Comparison of ENCODE assay signal across 8 cellular contexts in genomic region chr15:31215490-31216209, GRCh38.
A peak's percentile ranks its signal among the peaks of the same experiment; 100 is the strongest.
DNase-seq lines count a peak whose midpoint lies in the region; ATAC-seq and TF ChIP-seq lines count a peak whose summit lies in the region.

No MANE protein-coding gene starts in this region.

- H4K20me1 ChIP-seq in neural cell (ENCODE audit: insufficient read depth): no peaks in the 10 kb centered on the region

- no peak overlapping the region for H3K4me2 ChIP-seq in neural cell (ENCODE audit: low read length)

- no peaks in the 10 kb centered on the region for H3F3A ChIP-seq in neural cell (ENCODE audit: insufficient read depth, low read length, poor library complexity, severe bottlenecking)

- TF ChIP-seq EP300 in neural cell (conservative IDR thresholded peaks at IDR 0.05; ENCODE audit: poor library complexity, severe bottlenecking): no peak

- peak overlapping the region; percentile 63 for H3K4me3 ChIP-seq in neural cell (ENCODE audit: low read length)

- H3K9ac ChIP-seq in neural cell (ENCODE audit: low read length): peak overlapping the region; percentile 55

- peak overlapping the region; percentile 81 for H3K27ac Mint-ChIP-seq in activated T-helper 17 cell treated with anti-CD3 and anti-CD28 coated beads, Interleukin-2, amount 50 U/mL, for 72 hours
- H3K27ac Mint-ChIP-seq in stimulated activated naive CD8-positive, alpha-beta T cell treated with anti-CD3 and anti-CD28 coated beads, Interleukin-15, amount 100 ng/mL, for 72 hours: peak overlapping the region; percentile 65 to 76

- peak; percentile 89 for DNase-seq in Caki2 (ENCODE audit: low read depth)
- peak; percentile 92 for DNase-seq in GM20000 (ENCODE audit: low spot score)
- DNase-seq in HT1080 (ENCODE audit: low read depth): peak; percentile 39
- peak; percentile 68 for DNase-seq in RKO (ENCODE audit: low spot score)
- DNase-seq in fibroblast of peridontal ligament (ENCODE audit: extremely low read depth): peak; percentile 20
- peak; percentile 83 for DNase-seq in stimulated activated naive CD8-positive, alpha-beta T cell treated with anti-CD3 and anti-CD28 coated beads, Interleukin-15, amount 100 ng/mL, for 72 hours

- H3K36me3 Mint-ChIP-seq in activated T-helper 17 cell treated with anti-CD3 and anti-CD28 coated beads, Interleukin-2, amount 50 U/mL, for 72 hours (ENCODE audit: low read depth): no peaks in the 10 kb centered on the region

- H3K9me3 ChIP-seq in neural cell (ENCODE audit: low read length): no peaks in the 10 kb centered on the region

- TF ChIP-seq CTCF in GM20000 (IDR thresholded peaks at IDR 0.05; ENCODE audit: extremely low read depth, missing control alignments): peak; percentile 79
- peak; percentile 67 for TF ChIP-seq CTCF in neural cell (IDR thresholded peaks at IDR 0.05; ENCODE audit: poor library complexity, severe bottlenecking)

- no peak overlapping the region for H3K27ac ChIP-seq in neural cell (ENCODE audit: low read length)

- H2AFZ ChIP-seq in neural cell (ENCODE audit: low read depth, low read length): no peak overlapping the region

- no peaks in the 10 kb centered on the region for H3K27me3 Mint-ChIP-seq in activated T-helper 17 cell treated with anti-CD3 and anti-CD28 coated beads, Interleukin-2, amount 50 U/mL, for 72 hours
- H3K27me3 Mint-ChIP-seq in stimulated activated naive CD8-positive, alpha-beta T cell treated with anti-CD3 and anti-CD28 coated beads, Interleukin-15, amount 100 ng/mL, for 72 hours: no peaks in the 10 kb centered on the region

- H3K36me3 ChIP-seq in neural cell (ENCODE audit: insufficient read depth, low read length): no peaks in the 10 kb centered on the region

- H3K4me3 Mint-ChIP-seq in activated T-helper 17 cell treated with anti-CD3 and anti-CD28 coated beads, Interleukin-2, amount 50 U/mL, for 72 hours: peak overlapping the region; percentile 79
- peak overlapping the region; percentile 91 to 94 for H3K4me3 Mint-ChIP-seq in stimulated activated naive CD8-positive, alpha-beta T cell treated with anti-CD3 and anti-CD28 coated beads, Interleukin-15, amount 100 ng/mL, for 72 hours

- no peaks in the 10 kb centered on the region for H3K9me3 Mint-ChIP-seq in activated T-helper 17 cell treated with anti-CD3 and anti-CD28 coated beads, Interleukin-2, amount 50 U/mL, for 72 hours
- H3K9me3 Mint-ChIP-seq in stimulated activated naive CD8-positive, alpha-beta T cell treated with anti-CD3 and anti-CD28 coated beads, Interleukin-15, amount 100 ng/mL, for 72 hours: peaks cover 8 to 9% of the 10 kb centered on the region in 2 donors

- peaks cover 13% of the 10 kb centered on the region for H3K4me1 Mint-ChIP-seq in activated T-helper 17 cell treated with anti-CD3 and anti-CD28 coated beads, Interleukin-2, amount 50 U/mL, for 72 hours
- peaks cover 26% of the 10 kb centered on the region for H3K4me1 Mint-ChIP-seq in stimulated activated naive CD8-positive, alpha-beta T cell treated with anti-CD3 and anti-CD28 coated beads, Interleukin-15, amount 100 ng/mL, for 72 hours

- TF ChIP-seq RAD21 in neural cell (conservative IDR thresholded peaks at IDR 0.05): peak; percentile 58

- no peaks in the 10 kb centered on the region for H3K79me2 ChIP-seq in neural cell (replicated peaks; ENCODE audit: insufficient read depth, low read length)

- ATAC-seq in activated T-helper 17 cell treated with anti-CD3 and anti-CD28 coated beads, Interleukin-2, amount 50 U/mL, for 72 hours (replicated peaks): peak; percentile 91
- ATAC-seq in stimulated activated naive CD8-positive, alpha-beta T cell treated with anti-CD3 and anti-CD28 coated beads, Interleukin-15, amount 100 ng/mL, for 72 hours: peak; percentile 90

- no peaks in the 10 kb centered on the region for H3K27me3 ChIP-seq in neural cell (ENCODE audit: insufficient read depth, low read depth, low read length)

- in situ Hi-C loops in Caki2 (cut with HindIII; ENCODE audit: low pct_unique_long_range_greater_than_20kb, low sequenced_read_pairs): no loop called here

- no peaks in the 10 kb centered on the region for H3K9me2 ChIP-seq in neural cell (ENCODE audit: insufficient read depth, low read length)

TF ChIP-seq in neural cell, 6 proteins besides CTCF, POLR2A, EP300 and RAD21:
- TF ChIP-seq MXI1 (conservative IDR thresholded peaks at IDR 0.05; ENCODE audit: poor library complexity, severe bottlenecking) (no peak), TAF1 (IDR thresholded peaks at IDR 0.05; ENCODE audit: low read depth) (no peak), REST (IDR thresholded peaks at IDR 0.05; ENCODE audit: borderline replicate concordance) (no peak), EZH2 (IDR thresholded peaks at IDR 0.05; ENCODE audit: borderline replicate concordance, insufficient read depth, low read length, poor library complexity, severe bottlenecking) (no peak), POLR2AphosphoS5 (IDR thresholded peaks at IDR 0.05) (no peak), SMC3 (conservative IDR thresholded peaks at IDR 0.05; ENCODE audit: poor library complexity) (peak; percentile 70)

Comparison
In these comparisons a context has a peak if more than half of its experiments do, and no peak if none do; other contexts are left out.
1. DNase-seq: peak in every context shown above with its lines; median percentile 92 in GM20000; 89 in Caki2; 83 in stimulated activated naive CD8-positive, alpha-beta T cell treated with anti-CD3 and anti-CD28 coated beads, Interleukin-15, amount 100 ng/mL, for 72 hours; 68 in RKO; 39 in HT1080; 20 in fibroblast of peridontal ligament.